ENCODE assay signal across 8 cellular contexts in the genomic region with DNA sequence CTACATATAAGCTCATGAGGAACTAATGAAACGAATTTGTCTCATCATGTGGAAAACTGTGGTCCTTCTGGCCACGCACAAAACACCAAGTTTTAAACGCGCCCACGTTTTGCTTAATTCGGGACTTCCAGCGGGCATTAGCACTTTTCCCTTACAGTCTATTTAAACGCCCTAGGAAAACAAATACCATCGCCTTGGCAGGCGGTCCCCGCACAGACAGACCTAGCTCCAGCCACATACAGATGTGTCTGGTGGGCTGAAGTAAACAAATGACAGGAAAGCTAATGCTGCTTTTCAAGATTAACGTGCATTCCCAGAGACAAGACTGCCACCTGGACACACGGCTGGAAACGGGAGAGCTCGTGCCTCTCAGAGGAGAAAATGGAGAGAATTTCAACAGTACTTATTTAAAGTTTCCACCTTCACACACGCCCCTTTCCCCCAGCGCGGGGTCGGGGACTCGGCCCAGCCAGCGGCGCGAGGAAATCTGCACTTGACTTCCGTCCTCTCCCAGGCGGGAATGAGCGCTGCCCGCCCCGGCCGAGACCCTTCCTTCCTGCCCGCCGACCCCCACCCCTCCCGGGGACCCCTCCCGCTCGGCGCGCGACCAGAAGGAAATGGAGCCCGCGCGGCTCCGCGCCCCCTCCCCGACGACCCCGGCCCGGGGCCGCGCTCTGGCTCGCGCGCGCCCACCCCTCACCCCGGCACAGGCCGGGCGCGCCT. TPM values are rescaled to one million over a fixed set of nuclear protein-coding genes. Genes with fewer than 3 reads are reported as not detected.
DNase-seq lines count a peak whose midpoint lies in the region; ATAC-seq lines count a peak whose summit lies in the region.

No MANE protein-coding gene starts in this region.

- H3K4me2 ChIP-seq in BLaER1: peak overlapping the region; percentile 91

- H3K4me3 ChIP-seq in BLaER1 (peak overlapping the region; percentile 83), duodenal mucosa (ENCODE audit: low read depth in 1 of 2, low read length in 2 of 2) (peak overlapping the region; percentile 75 to 83)

- H3K9ac ChIP-seq in BLaER1 (peak overlapping the region; percentile 87), duodenal mucosa (ENCODE audit: low read depth in 1 of 2, low read length in 2 of 2) (peak overlapping the region; percentile 63)

- no peaks in the 10 kb centered on the region for H3K27me3 Mint-ChIP-seq in activated CD4-positive, alpha-beta T cell treated with anti-CD3 and anti-CD28 coated beads, Interleukin-2, amount 10 ng/mL, durations not matched to agents 7 days and 5 days

- H3K4me1 Mint-ChIP-seq in activated CD4-positive, alpha-beta T cell treated with anti-CD3 and anti-CD28 coated beads, Interleukin-2, amount 10 ng/mL, durations not matched to agents 7 days and 5 days: peaks cover 46% of the 10 kb centered on the region

- no peaks in the 10 kb centered on the region for H3K36me3 ChIP-seq in BLaER1
- H3K36me3 ChIP-seq in duodenal mucosa (ENCODE audit: control insufficient read depth in 1 of 2, insufficient read depth in 2 of 2, low read length in 2 of 2): no peaks in the 10 kb centered on the region

- H3K27me3 ChIP-seq in BLaER1 (no peaks in the 10 kb centered on the region), duodenal mucosa (ENCODE audit: control insufficient read depth in 1 of 2, insufficient read depth in 2 of 2, low read length in 2 of 2) (no peaks in the 10 kb centered on the region)

- no peaks in the 10 kb centered on the region for H3K9me3 ChIP-seq in BLaER1
- H3K9me3 ChIP-seq in duodenal mucosa (ENCODE audit: control insufficient read depth in 1 of 2, low read length in 2 of 2): no peaks in the 10 kb centered on the region

- peak; percentile 5 for ATAC-seq in GM21825 (IDR thresholded peaks at IDR 0.05; ENCODE audit: unreplicated experiment)
- no peak for ATAC-seq in GM18861 (IDR thresholded peaks at IDR 0.05; ENCODE audit: unreplicated experiment)

- no peaks in the 10 kb centered on the region for H3K9me3 Mint-ChIP-seq in activated CD4-positive, alpha-beta T cell treated with anti-CD3 and anti-CD28 coated beads, Interleukin-2, amount 10 ng/mL, durations not matched to agents 7 days and 5 days

- DNase-seq in NCI-H1930 (lab: John Stamatoyannopoulos, UW): peak; percentile 45 to 58
- DNase-seq in activated CD4-positive, alpha-beta T cell treated with anti-CD3 and anti-CD28 coated beads, Interleukin-2, amount 10 ng/mL, durations not matched to agents 7 days and 5 days: peak; percentile 22
- peak; percentile 48 to 53 for DNase-seq in lung microvascular endothelial cell (ENCODE audit: low read depth in 2 of 2)
- peak in 2 of 3 donors; percentile 14 to 36 for DNase-seq in stimulated activated CD4-positive, alpha-beta T cell treated with anti-CD3 and anti-CD28 coated beads, TNF-alpha, amount 100 ng/mL, for 48 hours (ENCODE audit: low read depth in 3 of 3)

- POLR2A ChIA-PET in activated CD4-positive, alpha-beta T cell treated with anti-CD3 and anti-CD28 coated beads, Interleukin-2, amount 10 ng/mL, durations not matched to agents 7 days and 5 days (lab: Charles Lee): no interaction called here

- CTCF ChIA-PET in activated CD4-positive, alpha-beta T cell treated with anti-CD3 and anti-CD28 coated beads, Interleukin-2, amount 10 ng/mL, durations not matched to agents 7 days and 5 days (lab: Charles Lee): interaction anchor here (0.9 kb wide), 2 partner anchors 8 to 22 kb away, joined by 3 to 4 read pairs; no protein-coding TSS in a partner anchor

- no peaks in the 10 kb centered on the region for H3K36me3 Mint-ChIP-seq in activated CD4-positive, alpha-beta T cell treated with anti-CD3 and anti-CD28 coated beads, Interleukin-2, amount 10 ng/mL, durations not matched to agents 7 days and 5 days (ENCODE audit: low read depth)

- H3K4me1 ChIP-seq in BLaER1 (peaks cover 36% of the 10 kb centered on the region), duodenal mucosa (ENCODE audit: control insufficient read depth in 1 of 2, insufficient read depth in 2 of 2, low read length in 2 of 2) (peaks cover 36% of the 10 kb centered on the region in 2 donors)

- peak overlapping the region; percentile 90 for H3K4me3 Mint-ChIP-seq in activated CD4-positive, alpha-beta T cell treated with anti-CD3 and anti-CD28 coated beads, Interleukin-2, amount 10 ng/mL, durations not matched to agents 7 days and 5 days

- peaks cover 51% of the 10 kb centered on the region for H4K20me1 ChIP-seq in BLaER1

- H3K27ac Mint-ChIP-seq in activated CD4-positive, alpha-beta T cell treated with anti-CD3 and anti-CD28 coated beads, Interleukin-2, amount 10 ng/mL, durations not matched to agents 7 days and 5 days: peak overlapping the region; percentile 96

- H3K27ac ChIP-seq in BLaER1: peak overlapping the region; percentile 83
- peak overlapping the region; percentile 68 for H3K27ac ChIP-seq in duodenal mucosa (ENCODE audit: low read depth, low read length)

RNA-seq across cellular contexts. Expression of a gene that starts 0.9 kb away (rescaled TPM):
- total RNA-seq in activated CD4-positive, alpha-beta T cell treated with anti-CD3 and anti-CD28 coated beads, Interleukin-2, amount 10 ng/mL, durations not matched to agents 7 days and 5 days: 10 to 100 TPM; 18.7 to 20.7 TPM
- total RNA-seq in lung microvascular endothelial cell: 20.0 and 27.8 TPM in 2 replicates
